ENCODE assay signal across 7 cellular contexts in the genomic region with DNA sequence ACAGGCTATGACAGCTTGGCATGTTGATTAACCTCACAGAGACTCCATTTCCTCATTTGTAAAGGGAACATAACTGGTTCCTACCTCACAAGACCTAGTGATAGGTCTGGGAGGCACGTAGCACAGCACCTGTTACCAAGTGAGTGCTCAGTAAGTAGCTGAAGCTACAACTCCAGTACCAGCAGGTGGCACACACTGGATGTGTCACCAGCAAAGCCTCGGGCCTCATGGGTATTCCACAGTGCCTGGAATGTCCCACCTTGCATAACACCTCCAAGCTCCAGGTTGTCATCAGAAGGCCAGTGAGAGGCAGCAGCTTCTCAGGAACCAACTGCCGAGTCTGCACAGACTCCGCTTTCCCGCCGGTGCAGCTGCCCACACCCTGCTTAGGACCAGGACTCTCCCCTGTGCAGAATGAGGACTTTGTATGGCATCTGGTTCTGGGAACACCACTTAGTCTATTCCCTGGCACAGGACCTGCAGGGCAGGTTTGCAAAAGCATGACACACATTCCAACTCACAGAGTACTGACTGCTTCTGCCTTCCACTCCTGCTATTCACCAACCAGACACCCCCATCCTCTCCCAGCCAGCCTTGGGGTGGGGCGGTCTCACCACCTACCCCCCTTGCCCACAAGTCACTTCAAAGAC. TPM values are rescaled to one million over a fixed set of nuclear protein-coding genes. Genes with fewer than 3 reads are reported as not detected.
A peak's percentile ranks its signal among the peaks of the same experiment; 100 is the strongest.
DNase-seq lines count a peak whose midpoint lies in the region; ATAC-seq and TF ChIP-seq lines count a peak whose summit lies in the region.

No MANE protein-coding gene starts in this region.

- peak overlapping the region; percentile 83 to 94 for H3K9ac ChIP-seq in mucosa of rectum (ENCODE audit: low read depth in 1 of 2, low read length in 2 of 2)

- no peak overlapping the region for H3K27ac Mint-ChIP-seq in activated T-helper 17 cell treated with anti-CD3 and anti-CD28 coated beads, Interleukin-2, amount 50 U/mL, for 72 hours
- H3K27ac Mint-ChIP-seq in CD4-positive, alpha-beta memory T cell = peak overlapping the region in 1 of 7 donors; percentile 51

- DNase-seq in GM06990 (ENCODE audit: extremely low read depth, insufficient read length) (no peak), HK-2 (ENCODE audit: unreplicated experiment) (peak; percentile 11), mesenteric fat pad (ENCODE audit: low spot score) (no peak)
- no peak for DNase-seq in CD4-positive, alpha-beta memory T cell

- no peaks in the 10 kb centered on the region for H3K27me3 Mint-ChIP-seq in activated T-helper 17 cell treated with anti-CD3 and anti-CD28 coated beads, Interleukin-2, amount 50 U/mL, for 72 hours
- H3K27me3 Mint-ChIP-seq in CD4-positive, alpha-beta memory T cell = peaks cover 1 to 2% of the 10 kb centered on the region in 2 donors

- H3K9me3 Mint-ChIP-seq in activated T-helper 17 cell treated with anti-CD3 and anti-CD28 coated beads, Interleukin-2, amount 50 U/mL, for 72 hours = no peaks in the 10 kb centered on the region
- no peaks in the 10 kb centered on the region for H3K9me3 Mint-ChIP-seq in CD4-positive, alpha-beta memory T cell

- no peaks in the 10 kb centered on the region for H3K36me3 ChIP-seq in GM06990 (ENCODE audit: control insufficient read depth, insufficient read depth, low read length)
- H3K36me3 ChIP-seq in mucosa of rectum (ENCODE audit: control insufficient read depth in 2 of 2, insufficient read depth in 2 of 2, low read length in 2 of 2) = peaks cover 4 to 16% of the 10 kb centered on the region in 2 donors
- H3K36me3 ChIP-seq in CD4-positive, alpha-beta memory T cell (ENCODE audit: insufficient read depth, low read length) = no peaks in the 10 kb centered on the region

- no peak for ATAC-seq in activated T-helper 17 cell treated with anti-CD3 and anti-CD28 coated beads, Interleukin-2, amount 50 U/mL, for 72 hours (replicated peaks)
- ATAC-seq in GM19324 (IDR thresholded peaks at IDR 0.05; ENCODE audit: low FRiP score, unreplicated experiment) = no peak

- H3K27me3 ChIP-seq in GM06990 (replicated peaks; ENCODE audit: control insufficient read depth, insufficient read depth, low read length) = 0 out of 2 replicates have a peak, but pooled peaks cover 2% of the 10 kb centered on the region
- peaks cover 2 to 3% of the 10 kb centered on the region in 2 donors for H3K27me3 ChIP-seq in mucosa of rectum (ENCODE audit: control insufficient read depth in 2 of 2, insufficient read depth in 2 of 2, low read length in 2 of 2)
- H3K27me3 ChIP-seq in CD4-positive, alpha-beta memory T cell (ENCODE audit: insufficient read depth, low read length) = no peaks in the 10 kb centered on the region

- no peaks in the 10 kb centered on the region for H3K9me3 ChIP-seq in mucosa of rectum (ENCODE audit: control insufficient read depth in 2 of 2, low read length in 2 of 2)
- no peaks in the 10 kb centered on the region for H3K9me3 ChIP-seq in CD4-positive, alpha-beta memory T cell (ENCODE audit: control insufficient read depth in 1 of 2, low read length in 2 of 2)

- peaks cover 47% of the 10 kb centered on the region for H3K4me1 Mint-ChIP-seq in activated T-helper 17 cell treated with anti-CD3 and anti-CD28 coated beads, Interleukin-2, amount 50 U/mL, for 72 hours
- H3K4me1 Mint-ChIP-seq in CD4-positive, alpha-beta memory T cell = peaks cover 33 to 73% (median 54%) of the 10 kb centered on the region in 4 donors

- H3K36me3 Mint-ChIP-seq in activated T-helper 17 cell treated with anti-CD3 and anti-CD28 coated beads, Interleukin-2, amount 50 U/mL, for 72 hours (ENCODE audit: low read depth) = peaks cover 90% of the 10 kb centered on the region
- peaks cover 0 to 2% of the 10 kb centered on the region in 2 donors for H3K36me3 Mint-ChIP-seq in CD4-positive, alpha-beta memory T cell

- H3K4me3 ChIP-seq in GM06990 (replicated peaks; ENCODE audit: low read depth, low read length) (no peak overlapping the region), mucosa of rectum (ENCODE audit: low read length in 2 of 2) (peak overlapping the region; percentile 70 to 90)
- no peak overlapping the region for H3K4me3 ChIP-seq in CD4-positive, alpha-beta memory T cell (ENCODE audit: low read length in 2 of 2)

- peak; percentile 18 for TF ChIP-seq CTCF in GM06990 (IDR thresholded peaks at IDR 0.05; ENCODE audit: insufficient read depth, low read length, poor library complexity, severe bottlenecking)

- H3K4me1 ChIP-seq in mucosa of rectum (ENCODE audit: control insufficient read depth in 2 of 2, insufficient read depth in 2 of 2, low read length in 2 of 2) = peaks cover 72 to 86% of the 10 kb centered on the region in 2 donors
- peaks cover 65% of the 10 kb centered on the region for H3K4me1 ChIP-seq in CD4-positive, alpha-beta memory T cell (ENCODE audit: insufficient read depth, low read length)

- POLR2A ChIA-PET in CD4-positive, alpha-beta memory T cell (lab: Charles Lee; ENCODE audit: partially characterized antibody) = interaction anchor here (0.6 to 0.9 kb wide), 2 partner anchors 18 to 507 kb away, joined by 3 read pairs; no protein-coding TSS in a partner anchor

- CTCF ChIA-PET in CD4-positive, alpha-beta memory T cell (lab: Charles Lee; ENCODE audit: partially characterized antibody) = interaction anchor here (0.6 to 0.7 kb wide), 2 partner anchors 157 to 1266 kb away, joined by 3 read pairs; no protein-coding TSS in a partner anchor

- peak overlapping the region; percentile 91 to 96 for H3K27ac ChIP-seq in mucosa of rectum (ENCODE audit: low read depth in 2 of 2, low read length in 2 of 2)
- no peak overlapping the region for H3K27ac ChIP-seq in CD4-positive, alpha-beta memory T cell (ENCODE audit: low read depth, low read length)

- H3K4me3 Mint-ChIP-seq in activated T-helper 17 cell treated with anti-CD3 and anti-CD28 coated beads, Interleukin-2, amount 50 U/mL, for 72 hours = peak overlapping the region; percentile 99
- H3K4me3 Mint-ChIP-seq in CD4-positive, alpha-beta memory T cell = peak overlapping the region in 4 of 8 donors; percentile 28 to 53 (median 47)

- intact Hi-C loops in CD4-positive, alpha-beta memory T cell (cut with micrococcal nuclease) = no loop called here

RNA-seq across cellular contexts. Expression of gene VDR, which starts 4.2 kb away (rescaled TPM):
- 100 to 1,000 TPM in 1 of 2 donors, 10 to 100 TPM in 1; 70.9 to 182 TPM for total RNA-seq in activated T-helper 17 cell treated with anti-CD3 and anti-CD28 coated beads, Interleukin-2, amount 50 U/mL, for 72 hours
- total RNA-seq in mesenteric fat pad = 9.8 TPM
- total RNA-seq in CD4-positive, alpha-beta memory T cell = 1 to 10 TPM; 1.6 to 3.2 TPM
- polyA plus RNA-seq in CD4-positive, alpha-beta memory T cell = under 1 TPM; 0.37 to 0.45 TPM

Comparison
In these comparisons a context has a peak if more than half of its experiments do, and no peak if none do; other contexts are left out.
1. H3K4me3 ChIP-seq: peak in mucosa of rectum (2 of 2); none in GM06990 (single experiment) and CD4-positive, alpha-beta memory T cell (0 of 2).